ENCODE assay signal across 10 cellular contexts in the genomic region with DNA sequence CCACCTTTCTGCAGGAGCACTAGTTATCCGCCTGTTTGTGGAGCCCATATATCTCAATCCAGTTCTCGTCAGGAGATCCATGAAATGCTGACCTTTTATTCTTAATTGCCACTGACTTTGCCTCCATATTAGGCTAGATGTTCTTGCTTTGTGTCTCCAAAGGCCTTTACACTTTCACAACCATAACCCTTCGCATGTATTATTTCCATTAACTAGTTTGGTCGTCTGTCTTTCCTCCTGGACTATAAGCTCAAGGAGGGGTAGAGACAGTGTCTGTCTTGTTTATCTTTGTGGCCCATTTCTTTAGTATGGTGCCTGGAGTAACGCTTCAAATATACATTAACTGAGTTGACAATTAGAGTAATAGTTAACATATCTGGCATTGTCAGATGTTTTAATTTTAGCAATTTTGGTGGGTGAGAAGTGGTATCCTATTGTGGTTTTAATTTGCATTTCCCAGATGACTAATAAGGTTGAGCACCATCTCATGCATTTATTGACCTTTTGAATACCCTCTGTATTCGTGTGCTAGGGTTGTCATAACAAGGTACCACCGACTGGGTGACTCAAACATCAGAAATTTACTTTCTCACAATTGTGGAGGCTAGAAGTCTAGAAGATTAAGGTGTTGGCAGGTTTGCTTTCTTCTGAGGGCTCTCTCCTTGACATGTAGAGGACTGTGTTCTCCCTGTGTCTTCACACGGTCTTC. TPM values are rescaled to one million over a fixed set of nuclear protein-coding genes. Genes with fewer than 3 reads are reported as not detected.
DNase-seq lines count a peak whose midpoint lies in the region; ATAC-seq, FAIRE-seq and TF ChIP-seq lines count a peak whose summit lies in the region.
"Had no signal": no experiment of that assay in that cellular context is flagged by ENCODE, and none has a peak within 500 bp of the region (broad histone marks: within the 10 kb centered on the region; RNA-seq: fewer than 3 reads in every experiment).

No MANE protein-coding gene starts in this region.

- no peak for FAIRE-seq in H54 (lab: Jason Lieb, UNC)
- FAIRE-seq: HepG2 had no signal

- H3K27me3 Mint-ChIP-seq in osteocyte (ENCODE audit: unreplicated experiment): peaks cover 5% of the 10 kb centered on the region

- H3K4me3 Mint-ChIP-seq in osteocyte (ENCODE audit: unreplicated experiment): no peak overlapping the region

- H3K36me3 Mint-ChIP-seq in osteocyte (ENCODE audit: unreplicated experiment): no peaks in the 10 kb centered on the region

- TF ChIP-seq POLR2A in H54 (IDR thresholded peaks at IDR 0.05; ENCODE audit: low read depth, low read length): no peak

- DNase-seq in GM10248 (ENCODE audit: extremely low spot score): peak; percentile 14
- DNase-seq in astrocyte of the hippocampus (ENCODE audit: low read depth, low spot score): peak; percentile 72
- DNase-seq in H54 (ENCODE audit: insufficient read length, low spot score): no peak
- no peak for DNase-seq in stimulated activated naive CD4-positive, alpha-beta T cell treated with Interleukin-2 at 50 U/mL for 16 hours (lab: John Stamatoyannopoulos, UW)
- DNase-seq in HuH-7 (ENCODE audit: low spot score): no peak
- no peak for DNase-seq in osteocyte (ENCODE audit: extremely low spot score, unreplicated experiment)
- DNase-seq: DMS79 had no signal

- peak; percentile 27 for TF ChIP-seq CTCF in GM10248 (IDR thresholded peaks at IDR 0.05; ENCODE audit: control extremely low read depth, extremely low read depth, low read depth, missing control alignments)
- TF ChIP-seq CTCF in osteocyte (IDR thresholded peaks at IDR 0.05): no peak

- ATAC-seq in GM19397 (IDR thresholded peaks at IDR 0.05; ENCODE audit: unreplicated experiment): peak; percentile 63
- peak; percentile 92 for ATAC-seq in HG03159 (IDR thresholded peaks at IDR 0.05; ENCODE audit: unreplicated experiment)
- ATAC-seq: HepG2 had no signal

- H3K27ac Mint-ChIP-seq in osteocyte (ENCODE audit: unreplicated experiment): no peak overlapping the region

- no peaks in the 10 kb centered on the region for H3K4me1 Mint-ChIP-seq in osteocyte (ENCODE audit: unreplicated experiment)

- no peaks in the 10 kb centered on the region for H3K9me3 Mint-ChIP-seq in osteocyte (ENCODE audit: unreplicated experiment)

- CTCF ChIA-PET in GM10248 (lab: Yijun Ruan, JAX): interaction anchor here (1.2 to 4.2 kb wide), 6 partner anchors 9 to 72 kb away, joined by 3 to 16 read pairs (median 4); no protein-coding TSS in a partner anchor

- POLR2A ChIA-PET in GM10248 (lab: Yijun Ruan, JAX): no interaction called here

RNA-seq across cellular contexts. Expression of a gene that starts 21.7 kb away (rescaled TPM):
- total RNA-seq in osteocyte: not detected in 2 replicates
- total RNA-seq: HepG2 had no signal

Comparison
In these comparisons a context has a peak if more than half of its experiments do, and no peak if none do; other contexts are left out.
1. DNase-seq: peak in GM10248 (single experiment) and astrocyte of the hippocampus (single experiment); none in H54 (single experiment), stimulated activated naive CD4-positive, alpha-beta T cell treated with Interleukin-2 at 50 U/mL for 16 hours (single experiment), HuH-7 (single experiment) and osteocyte (single experiment).